17 cellular contexts compared by ENCODE assay signal in the genomic region with DNA sequence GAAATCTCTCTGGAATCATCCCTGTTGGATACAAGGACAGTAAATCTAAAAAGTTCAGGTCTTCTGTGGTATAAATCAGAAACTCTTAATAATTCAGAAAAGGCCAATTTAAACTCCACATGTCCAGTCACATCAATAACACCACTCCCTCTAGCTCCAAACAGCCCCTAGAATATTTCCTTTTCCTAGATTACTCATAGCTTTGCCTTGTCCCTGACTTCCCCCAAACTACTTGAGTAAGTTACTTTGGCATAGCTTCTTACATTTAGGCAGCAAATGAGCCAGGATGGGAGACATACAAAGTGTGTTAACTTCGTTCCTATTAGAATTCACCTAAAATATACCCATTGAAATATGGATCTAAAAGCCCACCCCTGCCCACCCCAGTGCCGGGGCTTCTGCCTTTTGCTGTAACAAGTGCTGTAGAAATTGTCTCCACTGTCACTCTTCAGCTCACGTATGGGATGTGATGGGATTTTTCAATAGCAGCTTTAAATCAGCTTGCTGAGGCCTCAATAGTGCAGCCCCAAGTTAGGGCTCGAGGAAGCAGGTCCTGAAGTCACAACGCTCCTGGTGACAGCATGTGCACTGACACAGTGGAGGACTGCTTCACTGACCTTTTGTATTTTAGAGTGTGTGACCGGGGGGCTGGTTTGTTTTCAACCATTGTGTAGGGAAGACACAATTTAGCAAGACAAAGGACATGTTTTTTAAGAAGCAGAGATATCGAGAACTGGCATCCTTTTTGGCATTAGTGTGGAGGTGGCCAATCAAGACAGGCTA.
"Had no signal": no experiment of that assay in that cellular context is flagged by ENCODE, and none has a peak within 500 bp of the region (broad histone marks: within the 10 kb centered on the region; RNA-seq: fewer than 3 reads in every experiment).

No MANE protein-coding gene starts in this region.

- H3K4me1 Mint-ChIP-seq: activated CD4-positive, alpha-beta T cell treated with anti-CD3 and anti-CD28 coated beads, Interleukin-2, amount 10 ng/mL, durations not matched to agents 7 days and 5 days; activated naive CD8-positive, alpha-beta T cell treated with anti-CD3 and anti-CD28 coated beads, Interleukin-2, amount 10 ng/mL, durations not matched to agents 7 days and 5 days; naive thymus-derived CD8-positive, alpha-beta T cell; stimulated activated memory B cell treated with anti-CD40 and anti-IgM and Interleukin-4, amounts not matched to agents 10 μg/mL and 1 μg/mL and 100 μg/mL, for 72 hours had no signal

- H3K27ac ChIP-seq: colonic mucosa, epithelial cell of prostate, left lung, tibial artery, uterus had no signal

- H3K4me1 ChIP-seq: colonic mucosa, left lung, tibial artery, uterus had no signal

- H3K9me3 Mint-ChIP-seq: activated CD4-positive, alpha-beta T cell treated with anti-CD3 and anti-CD28 coated beads, Interleukin-2, amount 10 ng/mL, durations not matched to agents 7 days and 5 days; activated naive CD8-positive, alpha-beta T cell treated with anti-CD3 and anti-CD28 coated beads, Interleukin-2, amount 10 ng/mL, durations not matched to agents 7 days and 5 days; activated T-helper 1 cell treated with anti-CD3 and anti-CD28 coated beads, Interleukin-12 subunit alpha, Interleukin-12 subunit beta, Interleukin-2, Interleukin-4 antibody, amounts not matched to agents 30 ng/mL and 10 ng/mL and 1 ng/mL, durations not matched to agents 14 hours and 24 hours and 36 hours; naive thymus-derived CD8-positive, alpha-beta T cell; stimulated activated memory B cell treated with anti-CD40 and anti-IgM and Interleukin-4, amounts not matched to agents 10 μg/mL and 1 μg/mL and 100 μg/mL, for 72 hours; T-helper 2 cell treated with Interferon-gamma antibody and Interleukin-4, amounts not matched to agents 5 μg/mL and 100 μg/mL, for 36 hours had no signal

- H3K36me3 Mint-ChIP-seq: activated naive CD8-positive, alpha-beta T cell treated with anti-CD3 and anti-CD28 coated beads, Interleukin-2, amount 10 ng/mL, durations not matched to agents 7 days and 5 days; naive thymus-derived CD8-positive, alpha-beta T cell; stimulated activated memory B cell treated with anti-CD40 and anti-IgM and Interleukin-4, amounts not matched to agents 10 μg/mL and 1 μg/mL and 100 μg/mL, for 72 hours had no signal

- DNase-seq: activated CD4-positive, alpha-beta T cell treated with anti-CD3 and anti-CD28 coated beads, Interleukin-2, amount 10 ng/mL, durations not matched to agents 7 days and 5 days; activated CD8-positive, alpha-beta memory T cell treated with anti-CD3 and anti-CD28 coated beads, Interleukin-2, amount 50 U/mL, for 48 hours; activated naive CD8-positive, alpha-beta T cell treated with anti-CD3 and anti-CD28 coated beads, Interleukin-2, amount 10 ng/mL, durations not matched to agents 7 days and 5 days; central memory CD4-positive, alpha-beta T cell; colonic mucosa; effector CD4-positive, alpha-beta T cell; islet precursor cell; left lung; mesenchymal stem cell; naive thymus-derived CD8-positive, alpha-beta T cell; stimulated activated CD4-positive, alpha-beta T cell treated with anti-CD3 and anti-CD28 coated beads, Interleukin-2, amount 100 ng/mL, for 48 hours; tibial artery; uterus had no signal

- H3K4me3 ChIP-seq: colonic mucosa, left lung, tibial artery, uterus had no signal

- H3K27ac Mint-ChIP-seq: activated CD4-positive, alpha-beta T cell treated with anti-CD3 and anti-CD28 coated beads, Interleukin-2, amount 10 ng/mL, durations not matched to agents 7 days and 5 days; activated naive CD8-positive, alpha-beta T cell treated with anti-CD3 and anti-CD28 coated beads, Interleukin-2, amount 10 ng/mL, durations not matched to agents 7 days and 5 days; activated T-helper 1 cell treated with anti-CD3 and anti-CD28 coated beads, Interleukin-12 subunit alpha, Interleukin-12 subunit beta, Interleukin-2, Interleukin-4 antibody, amounts not matched to agents 30 ng/mL and 10 ng/mL and 1 ng/mL, durations not matched to agents 14 hours and 24 hours and 36 hours; naive thymus-derived CD8-positive, alpha-beta T cell; stimulated activated memory B cell treated with anti-CD40 and anti-IgM and Interleukin-4, amounts not matched to agents 10 μg/mL and 1 μg/mL and 100 μg/mL, for 72 hours; T-helper 2 cell treated with Interferon-gamma antibody and Interleukin-4, amounts not matched to agents 5 μg/mL and 100 μg/mL, for 36 hours had no signal

- H3K4me3 Mint-ChIP-seq: activated CD4-positive, alpha-beta T cell treated with anti-CD3 and anti-CD28 coated beads, Interleukin-2, amount 10 ng/mL, durations not matched to agents 7 days and 5 days; activated naive CD8-positive, alpha-beta T cell treated with anti-CD3 and anti-CD28 coated beads, Interleukin-2, amount 10 ng/mL, durations not matched to agents 7 days and 5 days; activated T-helper 1 cell treated with anti-CD3 and anti-CD28 coated beads, Interleukin-12 subunit alpha, Interleukin-12 subunit beta, Interleukin-2, Interleukin-4 antibody, amounts not matched to agents 30 ng/mL and 10 ng/mL and 1 ng/mL, durations not matched to agents 14 hours and 24 hours and 36 hours; naive thymus-derived CD8-positive, alpha-beta T cell; stimulated activated memory B cell treated with anti-CD40 and anti-IgM and Interleukin-4, amounts not matched to agents 10 μg/mL and 1 μg/mL and 100 μg/mL, for 72 hours; T-helper 2 cell treated with Interferon-gamma antibody and Interleukin-4, amounts not matched to agents 5 μg/mL and 100 μg/mL, for 36 hours had no signal

- H3K9me3 ChIP-seq: colonic mucosa, left lung, tibial artery, uterus had no signal

- H3K36me3 ChIP-seq: colonic mucosa, left lung, tibial artery, uterus had no signal

- H3K27me3 ChIP-seq: colonic mucosa, left lung, tibial artery, uterus had no signal
